In genomic region chr7:151519045-151519764, GRCh38 we compare ENCODE assay signal across 7 cellular contexts. TPM values are rescaled to one million over a fixed set of nuclear protein-coding genes. Genes with fewer than 3 reads are reported as not detected.
DNase-seq lines count a peak whose midpoint lies in the region; ATAC-seq lines count a peak whose summit lies in the region.
"Not testable (repeated sequence)": the region's sequence is repeated elsewhere in the genome, so short reads cannot be mapped to it uniquely, and the experiment has no call there.

No MANE protein-coding gene starts in this region.

- peaks cover 17% of the 10 kb centered on the region for H3K36me3 Mint-ChIP-seq in dendritic cell treated with granulocyte-macrophage colony-stimulating factor and Interleukin-4, amounts not matched to agents 40 ng/mL and 50 ng/mL, for 4 days (ENCODE audit: low read depth)

- intact Hi-C loops in dendritic cell treated with granulocyte-macrophage colony-stimulating factor and Interleukin-4, amounts not matched to agents 40 ng/mL and 50 ng/mL, for 4 days (cut with micrococcal nuclease) = not testable (repeated sequence)
- intact Hi-C loops in left colon (cut with DNase I, micrococcal nuclease) = loop anchor here in 1 of 2 donors (10.0 kb wide), 1 partner anchor 54 kb away; no protein-coding TSS in a partner anchor

- peak overlapping the region; percentile 93 for H3K27ac Mint-ChIP-seq in dendritic cell treated with granulocyte-macrophage colony-stimulating factor and Interleukin-4, amounts not matched to agents 40 ng/mL and 50 ng/mL, for 4 days

- H3K27me3 Mint-ChIP-seq in dendritic cell treated with granulocyte-macrophage colony-stimulating factor and Interleukin-4, amounts not matched to agents 40 ng/mL and 50 ng/mL, for 4 days = not testable (repeated sequence)

- DNase-seq in NCI-H2227 (lab: John Stamatoyannopoulos, UW; ENCODE audit: unreplicated experiment) (peak; percentile 54), left colon (peak; percentile 56 to 68)
- peak; percentile 18 to 38 for DNase-seq in activated CD8-positive, alpha-beta memory T cell treated with anti-CD3 and anti-CD28 coated beads for 1 hour (ENCODE audit: extremely low read depth in 1 of 2, low read depth in 1 of 2)
- DNase-seq in stimulated activated CD4-positive, alpha-beta T cell treated with anti-CD3 and anti-CD28 coated beads, Interleukin-12 subunit alpha, Interleukin-12 subunit beta, amount 100 ng/mL, for 24 hours (ENCODE audit: low read depth in 2 of 2) = peak; percentile 24 to 26

- H3K9me3 Mint-ChIP-seq in dendritic cell treated with granulocyte-macrophage colony-stimulating factor and Interleukin-4, amounts not matched to agents 40 ng/mL and 50 ng/mL, for 4 days = not testable (repeated sequence)

- H3K4me3 Mint-ChIP-seq in dendritic cell treated with granulocyte-macrophage colony-stimulating factor and Interleukin-4, amounts not matched to agents 40 ng/mL and 50 ng/mL, for 4 days = peak overlapping the region; percentile 90

- H3K4me1 Mint-ChIP-seq in dendritic cell treated with granulocyte-macrophage colony-stimulating factor and Interleukin-4, amounts not matched to agents 40 ng/mL and 50 ng/mL, for 4 days (ENCODE audit: low read depth) = peaks cover 55% of the 10 kb centered on the region

- peak; percentile 19 for ATAC-seq in GM18861 (IDR thresholded peaks at IDR 0.05; ENCODE audit: unreplicated experiment)
- ATAC-seq in HG02938 (IDR thresholded peaks at IDR 0.05; ENCODE audit: unreplicated experiment) = peak; percentile 48
- peak; percentile 74 for ATAC-seq in left colon

RNA-seq across cellular contexts. Expression of gene RHEB, which starts 0.5 kb away (rescaled TPM):
- total RNA-seq in left colon = 10 to 100 TPM; 53.4 to 69.7 TPM

Comparison
In these comparisons a context has a peak if more than half of its experiments do, and no peak if none do; other contexts are left out.
1. Peak in every context shown above with its lines: DNase-seq and ATAC-seq.
2. ATAC-seq: peak in every context shown above with its lines; median percentile 74 in left colon; 48 in HG02938; 19 in GM18861.